Comparison of ENCODE assay signal across 1 cellular context in the genomic region with DNA sequence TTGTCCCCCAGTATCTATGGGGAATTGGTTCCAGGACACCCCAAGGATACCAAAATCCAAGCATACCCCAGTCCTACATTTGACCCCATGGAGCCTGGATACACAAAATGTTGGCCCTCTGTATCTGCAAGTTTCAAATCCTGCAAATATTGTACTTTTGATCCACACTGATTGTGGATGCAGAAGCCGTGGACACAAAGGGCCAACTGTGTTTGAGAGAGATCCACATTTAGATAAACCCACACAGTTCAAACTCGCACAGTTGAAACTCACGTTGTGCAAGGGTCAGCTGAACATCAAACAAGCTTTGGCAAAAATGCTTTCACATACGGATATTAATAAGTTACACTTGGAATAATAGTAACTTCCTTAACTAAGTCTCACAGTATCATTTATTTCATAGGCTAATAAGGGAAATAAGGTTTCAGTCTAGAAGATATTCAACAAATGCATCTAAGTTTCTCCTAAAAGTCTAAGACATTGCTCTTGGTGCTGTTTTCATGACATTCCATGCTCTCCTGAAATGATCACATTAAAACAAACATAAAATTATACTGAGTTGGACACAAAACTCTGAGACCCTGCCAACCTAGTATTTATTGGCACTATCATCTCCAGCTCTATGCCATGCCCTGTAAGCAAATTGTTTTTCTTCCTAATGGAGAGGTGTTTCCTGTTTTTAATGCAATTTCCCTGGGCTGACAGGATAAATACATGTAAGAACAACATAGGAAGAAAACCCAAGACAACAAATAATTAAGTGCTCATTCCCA.
TF ChIP-seq lines count a peak whose summit lies in the region.

No MANE protein-coding gene starts in this region.

TF ChIP-seq in HepG2, 621 proteins besides CTCF, POLR2A, EP300 and RAD21 (continued from another document and continues in another):
- TF ChIP-seq, protein P1, sequence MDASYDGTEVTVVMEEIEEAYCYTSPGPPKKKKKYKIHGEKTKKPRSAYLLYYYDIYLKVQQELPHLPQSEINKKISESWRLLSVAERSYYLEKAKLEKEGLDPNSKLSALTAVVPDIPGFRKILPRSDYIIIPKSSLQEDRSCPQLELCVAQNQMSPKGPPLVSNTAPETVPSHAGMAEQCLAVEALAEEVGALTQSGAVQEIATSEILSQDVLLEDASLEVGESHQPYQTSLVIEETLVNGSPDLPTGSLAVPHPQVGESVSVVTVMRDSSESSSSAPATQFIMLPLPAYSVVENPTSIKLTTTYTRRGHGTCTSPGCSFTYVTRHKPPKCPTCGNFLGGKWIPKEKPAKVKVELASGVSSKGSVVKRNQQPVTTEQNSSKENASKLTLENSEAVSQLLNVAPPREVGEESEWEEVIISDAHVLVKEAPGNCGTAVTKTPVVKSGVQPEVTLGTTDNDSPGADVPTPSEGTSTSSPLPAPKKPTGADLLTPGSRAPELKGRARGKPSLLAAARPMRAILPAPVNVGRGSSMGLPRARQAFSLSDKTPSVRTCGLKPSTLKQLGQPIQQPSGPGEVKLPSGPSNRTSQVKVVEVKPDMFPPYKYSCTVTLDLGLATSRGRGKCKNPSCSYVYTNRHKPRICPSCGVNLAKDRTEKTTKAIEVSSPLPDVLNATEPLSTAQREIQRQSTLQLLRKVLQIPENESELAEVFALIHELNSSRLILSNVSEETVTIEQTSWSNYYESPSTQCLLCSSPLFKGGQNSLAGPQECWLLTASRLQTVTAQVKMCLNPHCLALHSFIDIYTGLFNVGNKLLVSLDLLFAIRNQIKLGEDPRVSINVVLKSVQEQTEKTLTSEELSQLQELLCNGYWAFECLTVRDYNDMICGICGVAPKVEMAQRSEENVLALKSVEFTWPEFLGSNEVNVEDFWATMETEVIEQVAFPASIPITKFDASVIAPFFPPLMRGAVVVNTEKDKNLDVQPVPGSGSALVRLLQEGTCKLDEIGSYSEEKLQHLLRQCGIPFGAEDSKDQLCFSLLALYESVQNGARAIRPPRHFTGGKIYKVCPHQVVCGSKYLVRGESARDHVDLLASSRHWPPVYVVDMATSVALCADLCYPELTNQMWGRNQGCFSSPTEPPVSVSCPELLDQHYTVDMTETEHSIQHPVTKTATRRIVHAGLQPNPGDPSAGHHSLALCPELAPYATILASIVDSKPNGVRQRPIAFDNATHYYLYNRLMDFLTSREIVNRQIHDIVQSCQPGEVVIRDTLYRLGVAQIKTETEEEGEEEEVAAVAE (CRISPR knock-in tag; IDR thresholded peaks at IDR 0.05; ENCODE audit: borderline replicate concordance), result 0 out of 2 replicates have a peak, but pooled peaks have one; percentile 33
- TF ChIP-seq KLF13 (CRISPR knock-in tag; IDR thresholded peaks at IDR 0.05) (no peak), ZNF10 (CRISPR knock-in tag; IDR thresholded peaks at IDR 0.05; ENCODE audit: borderline replicate concordance, low read depth) (no peak), ELF3 (CRISPR knock-in tag; IDR thresholded peaks at IDR 0.05) (peak; percentile 72; the same call in 1 of the 2 replicates), DNMT1 (CRISPR knock-in tag; IDR thresholded peaks at IDR 0.05) (no peak), HOXD1 (CRISPR knock-in tag; IDR thresholded peaks at IDR 0.05) (peak; percentile 65; the same call in 1 of the 2 replicates), NCOA1 (CRISPR knock-in tag; IDR thresholded peaks at IDR 0.05) (no peak), ZNF530 (CRISPR knock-in tag; IDR thresholded peaks at IDR 0.05; ENCODE audit: low read depth) (no peak), TEAD3 (CRISPR knock-in tag; optimal IDR thresholded peaks at IDR 0.05; ENCODE audit: borderline replicate concordance) (peak; percentile 73), ZNF367 (CRISPR knock-in tag; IDR thresholded peaks at IDR 0.05; ENCODE audit: borderline replicate concordance) (no peak), ZNF7 (CRISPR knock-in tag; IDR thresholded peaks at IDR 0.05) (no peak), JUND (CRISPR knock-in tag; IDR thresholded peaks at IDR 0.05) (peak; percentile 56; the same call in 1 of the 2 replicates), NR2C2 (CRISPR knock-in tag; IDR thresholded peaks at IDR 0.05; ENCODE audit: borderline replicate concordance) (peak; percentile 63; the same call in 1 of the 2 replicates), NONO (IDR thresholded peaks at IDR 0.05) (no peak), NONO (CRISPR knock-in tag; conservative IDR thresholded peaks at IDR 0.05) (peak; percentile 49; the same call in 1 of the 2 replicates), GABPA (IDR thresholded peaks at IDR 0.05; ENCODE audit: low read depth, low read length) (no peak), GABPA (CRISPR knock-in tag; IDR thresholded peaks at IDR 0.05; ENCODE audit: low read depth) (0 out of 2 replicates have a peak, but pooled peaks have one; percentile 18), ELF1 (CRISPR knock-in tag; IDR thresholded peaks at IDR 0.05) (0 out of 2 replicates have a peak, but pooled peaks have one; percentile 18), MEIS1 (CRISPR knock-in tag; IDR thresholded peaks at IDR 0.05; ENCODE audit: borderline replicate concordance) (no peak; the same call in 1 of the 2 replicates), JARID2 (CRISPR knock-in tag; IDR thresholded peaks at IDR 0.05; ENCODE audit: insufficient replicate concordance) (no peak), ZMYM3 (CRISPR knock-in tag; IDR thresholded peaks at IDR 0.05) (peak; percentile 27; the same call in 1 of the 2 replicates), THYN1 (CRISPR knock-in tag; IDR thresholded peaks at IDR 0.05; ENCODE audit: borderline replicate concordance, low read depth) (no peak), ZBTB20 (CRISPR knock-in tag; IDR thresholded peaks at IDR 0.05; ENCODE audit: borderline replicate concordance, low read depth) (peak; percentile 84; the same call in 1 of the 2 replicates), FOSL1 (CRISPR knock-in tag; IDR thresholded peaks at IDR 0.05; ENCODE audit: borderline replicate concordance) (peak; percentile 44; the same call in 1 of the 2 replicates), NCOA5 (CRISPR knock-in tag; IDR thresholded peaks at IDR 0.05) (no peak), SMARCE1 (IDR thresholded peaks at IDR 0.05; ENCODE audit: borderline replicate concordance) (no peak), ZBTB3 (CRISPR knock-in tag; IDR thresholded peaks at IDR 0.05; ENCODE audit: borderline replicate concordance, low read depth) (no peak)
- TF ChIP-seq, protein P2, sequence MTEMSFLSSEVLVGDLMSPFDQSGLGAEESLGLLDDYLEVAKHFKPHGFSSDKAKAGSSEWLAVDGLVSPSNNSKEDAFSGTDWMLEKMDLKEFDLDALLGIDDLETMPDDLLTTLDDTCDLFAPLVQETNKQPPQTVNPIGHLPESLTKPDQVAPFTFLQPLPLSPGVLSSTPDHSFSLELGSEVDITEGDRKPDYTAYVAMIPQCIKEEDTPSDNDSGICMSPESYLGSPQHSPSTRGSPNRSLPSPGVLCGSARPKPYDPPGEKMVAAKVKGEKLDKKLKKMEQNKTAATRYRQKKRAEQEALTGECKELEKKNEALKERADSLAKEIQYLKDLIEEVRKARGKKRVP (CRISPR knock-in tag; IDR thresholded peaks at IDR 0.05), result peak in 1 of 2 experiments; percentile 57; a peak in 2 of 4 replicates
- TF ChIP-seq, protein P3, sequence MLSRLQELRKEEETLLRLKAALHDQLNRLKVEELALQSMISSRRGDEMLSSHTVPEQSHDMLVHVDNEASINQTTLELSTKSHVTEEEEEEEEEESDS (CRISPR knock-in tag; IDR thresholded peaks at IDR 0.05; ENCODE audit: borderline replicate concordance), result no peak
- TF ChIP-seq, protein P4, sequence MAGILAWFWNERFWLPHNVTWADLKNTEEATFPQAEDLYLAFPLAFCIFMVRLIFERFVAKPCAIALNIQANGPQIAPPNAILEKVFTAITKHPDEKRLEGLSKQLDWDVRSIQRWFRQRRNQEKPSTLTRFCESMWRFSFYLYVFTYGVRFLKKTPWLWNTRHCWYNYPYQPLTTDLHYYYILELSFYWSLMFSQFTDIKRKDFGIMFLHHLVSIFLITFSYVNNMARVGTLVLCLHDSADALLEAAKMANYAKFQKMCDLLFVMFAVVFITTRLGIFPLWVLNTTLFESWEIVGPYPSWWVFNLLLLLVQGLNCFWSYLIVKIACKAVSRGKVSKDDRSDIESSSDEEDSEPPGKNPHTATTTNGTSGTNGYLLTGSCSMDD (CRISPR knock-in tag; IDR thresholded peaks at IDR 0.05), result no peak
- TF ChIP-seq, protein P5, sequence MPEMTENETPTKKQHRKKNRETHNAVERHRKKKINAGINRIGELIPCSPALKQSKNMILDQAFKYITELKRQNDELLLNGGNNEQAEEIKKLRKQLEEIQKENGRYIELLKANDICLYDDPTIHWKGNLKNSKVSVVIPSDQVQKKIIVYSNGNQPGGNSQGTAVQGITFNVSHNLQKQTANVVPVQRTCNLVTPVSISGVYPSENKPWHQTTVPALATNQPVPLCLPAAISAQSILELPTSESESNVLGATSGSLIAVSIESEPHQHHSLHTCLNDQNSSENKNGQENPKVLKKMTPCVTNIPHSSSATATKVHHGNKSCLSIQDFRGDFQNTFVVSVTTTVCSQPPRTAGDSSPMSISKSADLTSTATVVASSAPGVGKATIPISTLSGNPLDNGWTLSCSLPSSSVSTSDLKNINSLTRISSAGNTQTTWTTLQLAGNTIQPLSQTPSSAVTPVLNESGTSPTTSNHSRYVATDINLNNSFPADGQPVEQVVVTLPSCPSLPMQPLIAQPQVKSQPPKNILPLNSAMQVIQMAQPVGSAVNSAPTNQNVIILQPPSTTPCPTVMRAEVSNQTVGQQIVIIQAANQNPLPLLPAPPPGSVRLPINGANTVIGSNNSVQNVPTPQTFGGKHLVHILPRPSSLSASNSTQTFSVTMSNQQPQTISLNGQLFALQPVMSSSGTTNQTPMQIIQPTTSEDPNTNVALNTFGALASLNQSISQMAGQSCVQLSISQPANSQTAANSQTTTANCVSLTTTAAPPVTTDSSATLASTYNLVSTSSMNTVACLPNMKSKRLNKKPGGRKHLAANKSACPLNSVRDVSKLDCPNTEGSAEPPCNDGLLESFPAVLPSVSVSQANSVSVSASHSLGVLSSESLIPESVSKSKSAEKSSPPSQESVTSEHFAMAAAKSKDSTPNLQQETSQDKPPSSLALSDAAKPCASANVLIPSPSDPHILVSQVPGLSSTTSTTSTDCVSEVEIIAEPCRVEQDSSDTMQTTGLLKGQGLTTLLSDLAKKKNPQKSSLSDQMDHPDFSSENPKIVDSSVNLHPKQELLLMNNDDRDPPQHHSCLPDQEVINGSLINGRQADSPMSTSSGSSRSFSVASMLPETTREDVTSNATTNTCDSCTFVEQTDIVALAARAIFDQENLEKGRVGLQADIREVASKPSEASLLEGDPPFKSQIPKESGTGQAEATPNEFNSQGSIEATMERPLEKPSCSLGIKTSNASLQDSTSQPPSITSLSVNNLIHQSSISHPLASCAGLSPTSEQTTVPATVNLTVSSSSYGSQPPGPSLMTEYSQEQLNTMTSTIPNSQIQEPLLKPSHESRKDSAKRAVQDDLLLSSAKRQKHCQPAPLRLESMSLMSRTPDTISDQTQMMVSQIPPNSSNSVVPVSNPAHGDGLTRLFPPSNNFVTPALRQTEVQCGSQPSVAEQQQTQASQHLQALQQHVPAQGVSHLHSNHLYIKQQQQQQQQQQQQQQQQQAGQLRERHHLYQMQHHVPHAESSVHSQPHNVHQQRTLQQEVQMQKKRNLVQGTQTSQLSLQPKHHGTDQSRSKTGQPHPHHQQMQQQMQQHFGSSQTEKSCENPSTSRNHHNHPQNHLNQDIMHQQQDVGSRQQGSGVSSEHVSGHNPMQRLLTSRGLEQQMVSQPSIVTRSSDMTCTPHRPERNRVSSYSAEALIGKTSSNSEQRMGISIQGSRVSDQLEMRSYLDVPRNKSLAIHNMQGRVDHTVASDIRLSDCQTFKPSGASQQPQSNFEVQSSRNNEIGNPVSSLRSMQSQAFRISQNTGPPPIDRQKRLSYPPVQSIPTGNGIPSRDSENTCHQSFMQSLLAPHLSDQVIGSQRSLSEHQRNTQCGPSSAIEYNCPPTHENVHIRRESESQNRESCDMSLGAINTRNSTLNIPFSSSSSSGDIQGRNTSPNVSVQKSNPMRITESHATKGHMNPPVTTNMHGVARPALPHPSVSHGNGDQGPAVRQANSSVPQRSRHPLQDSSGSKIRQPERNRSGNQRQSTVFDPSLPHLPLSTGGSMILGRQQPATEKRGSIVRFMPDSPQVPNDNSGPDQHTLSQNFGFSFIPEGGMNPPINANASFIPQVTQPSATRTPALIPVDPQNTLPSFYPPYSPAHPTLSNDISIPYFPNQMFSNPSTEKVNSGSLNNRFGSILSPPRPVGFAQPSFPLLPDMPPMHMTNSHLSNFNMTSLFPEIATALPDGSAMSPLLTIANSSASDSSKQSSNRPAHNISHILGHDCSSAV (CRISPR knock-in tag; IDR thresholded peaks at IDR 0.05; ENCODE audit: borderline replicate concordance), result no peak
- TF ChIP-seq, protein P6, sequence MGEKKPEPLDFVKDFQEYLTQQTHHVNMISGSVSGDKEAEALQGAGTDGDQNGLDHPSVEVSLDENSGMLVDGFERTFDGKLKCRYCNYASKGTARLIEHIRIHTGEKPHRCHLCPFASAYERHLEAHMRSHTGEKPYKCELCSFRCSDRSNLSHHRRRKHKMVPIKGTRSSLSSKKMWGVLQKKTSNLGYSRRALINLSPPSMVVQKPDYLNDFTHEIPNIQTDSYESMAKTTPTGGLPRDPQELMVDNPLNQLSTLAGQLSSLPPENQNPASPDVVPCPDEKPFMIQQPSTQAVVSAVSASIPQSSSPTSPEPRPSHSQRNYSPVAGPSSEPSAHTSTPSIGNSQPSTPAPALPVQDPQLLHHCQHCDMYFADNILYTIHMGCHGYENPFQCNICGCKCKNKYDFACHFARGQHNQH (CRISPR knock-in tag; IDR thresholded peaks at IDR 0.05), result peak; percentile 93
- TF ChIP-seq, protein P7, sequence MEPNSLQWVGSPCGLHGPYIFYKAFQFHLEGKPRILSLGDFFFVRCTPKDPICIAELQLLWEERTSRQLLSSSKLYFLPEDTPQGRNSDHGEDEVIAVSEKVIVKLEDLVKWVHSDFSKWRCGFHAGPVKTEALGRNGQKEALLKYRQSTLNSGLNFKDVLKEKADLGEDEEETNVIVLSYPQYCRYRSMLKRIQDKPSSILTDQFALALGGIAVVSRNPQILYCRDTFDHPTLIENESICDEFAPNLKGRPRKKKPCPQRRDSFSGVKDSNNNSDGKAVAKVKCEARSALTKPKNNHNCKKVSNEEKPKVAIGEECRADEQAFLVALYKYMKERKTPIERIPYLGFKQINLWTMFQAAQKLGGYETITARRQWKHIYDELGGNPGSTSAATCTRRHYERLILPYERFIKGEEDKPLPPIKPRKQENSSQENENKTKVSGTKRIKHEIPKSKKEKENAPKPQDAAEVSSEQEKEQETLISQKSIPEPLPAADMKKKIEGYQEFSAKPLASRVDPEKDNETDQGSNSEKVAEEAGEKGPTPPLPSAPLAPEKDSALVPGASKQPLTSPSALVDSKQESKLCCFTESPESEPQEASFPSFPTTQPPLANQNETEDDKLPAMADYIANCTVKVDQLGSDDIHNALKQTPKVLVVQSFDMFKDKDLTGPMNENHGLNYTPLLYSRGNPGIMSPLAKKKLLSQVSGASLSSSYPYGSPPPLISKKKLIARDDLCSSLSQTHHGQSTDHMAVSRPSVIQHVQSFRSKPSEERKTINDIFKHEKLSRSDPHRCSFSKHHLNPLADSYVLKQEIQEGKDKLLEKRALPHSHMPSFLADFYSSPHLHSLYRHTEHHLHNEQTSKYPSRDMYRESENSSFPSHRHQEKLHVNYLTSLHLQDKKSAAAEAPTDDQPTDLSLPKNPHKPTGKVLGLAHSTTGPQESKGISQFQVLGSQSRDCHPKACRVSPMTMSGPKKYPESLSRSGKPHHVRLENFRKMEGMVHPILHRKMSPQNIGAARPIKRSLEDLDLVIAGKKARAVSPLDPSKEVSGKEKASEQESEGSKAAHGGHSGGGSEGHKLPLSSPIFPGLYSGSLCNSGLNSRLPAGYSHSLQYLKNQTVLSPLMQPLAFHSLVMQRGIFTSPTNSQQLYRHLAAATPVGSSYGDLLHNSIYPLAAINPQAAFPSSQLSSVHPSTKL (CRISPR knock-in tag; IDR thresholded peaks at IDR 0.05), result peak; percentile 98
- TF ChIP-seq, protein P8, sequence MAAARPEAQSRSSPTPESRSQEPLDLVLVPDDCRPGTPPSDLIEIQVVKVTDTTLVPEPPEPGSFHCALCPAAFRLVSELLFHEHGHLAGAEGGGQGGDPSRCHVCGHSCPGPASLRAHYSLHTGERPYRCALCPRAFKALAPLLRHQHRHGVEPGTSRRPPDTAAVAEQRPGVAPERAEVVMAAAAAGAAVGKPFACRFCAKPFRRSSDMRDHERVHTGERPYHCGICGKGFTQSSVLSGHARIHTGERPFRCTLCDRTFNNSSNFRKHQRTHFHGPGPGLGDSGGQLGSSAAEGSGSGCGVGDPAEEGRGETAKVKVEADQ (CRISPR knock-in tag; IDR thresholded peaks at IDR 0.05; ENCODE audit: borderline replicate concordance), result no peak
